25 cellular contexts compared by ENCODE assay signal in genomic region chr3:147914532-147914931, GRCh38.
"Had no signal": no experiment of that assay in that cellular context is flagged by ENCODE, and none has a peak within 500 bp of the region (broad histone marks: within the 10 kb centered on the region; RNA-seq: fewer than 3 reads in every experiment).

No MANE protein-coding gene starts in this region.

- H3K36me3 ChIP-seq: brain microvascular endothelial cell, left ventricle myocardium inferior, transverse colon, WERI-Rb-1 had no signal

- H3K9me3 ChIP-seq: transverse colon had no signal

- DNase-seq: activated CD4-positive, alpha-beta T cell treated with anti-CD3 and anti-CD28 coated beads, Interleukin-2, amount 10 ng/mL, durations not matched to agents 7 days and 5 days; activated CD4-positive, CD25-positive, alpha-beta regulatory T cell treated with anti-CD3 and anti-CD28 coated beads, Interleukin-2, amount 50 U/mL, for 72 hours; activated CD8-positive, alpha-beta T cell treated with anti-CD3 and anti-CD28 coated beads, Interleukin-2, amount 10 ng/mL, durations not matched to agents 7 days and 5 days; activated gamma-delta T cell; aorta; brain microvascular endothelial cell; caudate nucleus; dermis blood vessel endothelial cell; effector CD8-positive, alpha-beta T cell; erythroblast; immature natural killer cell; kidney glomerular epithelial cell; left ventricle myocardium inferior; naive thymus-derived CD4-positive, alpha-beta T cell; occipital lobe; posterior cingulate gyrus; stimulated activated CD4-positive, alpha-beta T cell treated with anti-CD3 and anti-CD28 coated beads, Interleukin-15, amount 100 ng/mL, for 24 hours; stimulated activated CD8-positive, alpha-beta memory T cell treated with anti-CD3 and anti-CD28 coated beads, Interleukin-4, amount 100 ng/mL, for 48 hours; stimulated activated naive B cell treated with anti-CD40 and anti-IgM and Interleukin-4, amounts not matched to agents 10 μg/mL and 1 μg/mL and 100 μg/mL, for 72 hours; transverse colon; WERI-Rb-1 had no signal

- H3K4me1 ChIP-seq: left ventricle myocardium inferior, transverse colon had no signal

- H3K4me3 ChIP-seq: left ventricle myocardium inferior, smooth muscle cell, transverse colon had no signal

- ATAC-seq: activated CD8-positive, alpha-beta T cell treated with anti-CD3 and anti-CD28 coated beads, Interleukin-2, amount 10 ng/mL, durations not matched to agents 7 days and 5 days; naive thymus-derived CD4-positive, alpha-beta T cell; sciatic nerve; stimulated activated naive B cell treated with anti-CD40 and anti-IgM and Interleukin-4, amounts not matched to agents 10 μg/mL and 1 μg/mL and 100 μg/mL, for 72 hours had no signal

- H3K4me2 ChIP-seq: smooth muscle cell had no signal

- H3K27ac ChIP-seq: brain microvascular endothelial cell, left ventricle myocardium inferior, transverse colon, WERI-Rb-1 had no signal

- FAIRE-seq: TTC549, urothelium cell line had no signal

- H3K27me3 ChIP-seq: brain microvascular endothelial cell, transverse colon had no signal
